2 cellular contexts compared by ENCODE assay signal in genomic region chr15:88891540-88892254, GRCh38.
TF ChIP-seq lines count a peak whose summit lies in the region.

No MANE protein-coding gene starts in this region.

TF ChIP-seq in HepG2, 621 proteins besides CTCF, POLR2A, EP300 and RAD21:
- TF ChIP-seq SIN3A (IDR thresholded peaks at IDR 0.05; ENCODE audit: borderline replicate concordance, low read depth, low read length) (no peak), MAFF (IDR thresholded peaks at IDR 0.05; ENCODE audit: low read depth, low read length) (peak; percentile 53; the same call in 1 of the 2 replicates), ZNF660 (CRISPR knock-in tag; IDR thresholded peaks at IDR 0.05; ENCODE audit: borderline replicate concordance, low read depth) (no peak), THAP11 (CRISPR knock-in tag; IDR thresholded peaks at IDR 0.05) (no peak), SRY (CRISPR knock-in tag; IDR thresholded peaks at IDR 0.05) (no peak), ZNF317 (CRISPR knock-in tag; IDR thresholded peaks at IDR 0.05) (no peak), BRF2 (CRISPR knock-in tag; IDR thresholded peaks at IDR 0.05) (no peak), MAFK (conservative IDR thresholded peaks at IDR 0.05 in 1 of 2, IDR thresholded peaks at IDR 0.05 in 1 of 2; ENCODE audit: low read length in 2 of 2) (peak; percentile 69 to 71), ZNF740 (CRISPR knock-in tag; IDR thresholded peaks at IDR 0.05) (no peak), STAT6 (CRISPR knock-in tag; IDR thresholded peaks at IDR 0.05; ENCODE audit: borderline replicate concordance) (no peak), ZNF629 (CRISPR knock-in tag; conservative IDR thresholded peaks at IDR 0.05) (0 out of 2 replicates have a peak, but pooled peaks have one; percentile 58), GTF2F1 (IDR thresholded peaks at IDR 0.05; ENCODE audit: low read length) (no peak), ZNF552 (CRISPR knock-in tag; IDR thresholded peaks at IDR 0.05; ENCODE audit: borderline replicate concordance) (no peak)
TF ChIP-seq in HepG2: peak in this region for 3.

TF ChIP-seq in IMR-90, 13 proteins besides CTCF, POLR2A, EP300 and RAD21:
- TF ChIP-seq MAFK (IDR thresholded peaks at IDR 0.05; ENCODE audit: low read depth, low read length), result peak; percentile 29; the same call in 1 of the 2 replicates
- TF ChIP-seq FOS (IDR thresholded peaks at IDR 0.05; ENCODE audit: low read depth, low read length), result no peak
- no peak for TF ChIP-seq CHD1 (IDR thresholded peaks at IDR 0.05; ENCODE audit: low read depth, low read length)
- no peak for TF ChIP-seq RFX5 (IDR thresholded peaks at IDR 0.05; ENCODE audit: low read depth, low read length)
- TF ChIP-seq NFE2L2 (IDR thresholded peaks at IDR 0.05; ENCODE audit: low read depth, low read length), result no peak
- no peak for TF ChIP-seq ELK1 (IDR thresholded peaks at IDR 0.05; ENCODE audit: borderline replicate concordance, low read depth, low read length)
- TF ChIP-seq RCOR1 (IDR thresholded peaks at IDR 0.05; ENCODE audit: insufficient replicate concordance, low read length), result no peak
- no peak for TF ChIP-seq MAZ (IDR thresholded peaks at IDR 0.05; ENCODE audit: borderline replicate concordance, low read depth, low read length)
